ENCODE assay signal across 8 cellular contexts in the genomic region with DNA sequence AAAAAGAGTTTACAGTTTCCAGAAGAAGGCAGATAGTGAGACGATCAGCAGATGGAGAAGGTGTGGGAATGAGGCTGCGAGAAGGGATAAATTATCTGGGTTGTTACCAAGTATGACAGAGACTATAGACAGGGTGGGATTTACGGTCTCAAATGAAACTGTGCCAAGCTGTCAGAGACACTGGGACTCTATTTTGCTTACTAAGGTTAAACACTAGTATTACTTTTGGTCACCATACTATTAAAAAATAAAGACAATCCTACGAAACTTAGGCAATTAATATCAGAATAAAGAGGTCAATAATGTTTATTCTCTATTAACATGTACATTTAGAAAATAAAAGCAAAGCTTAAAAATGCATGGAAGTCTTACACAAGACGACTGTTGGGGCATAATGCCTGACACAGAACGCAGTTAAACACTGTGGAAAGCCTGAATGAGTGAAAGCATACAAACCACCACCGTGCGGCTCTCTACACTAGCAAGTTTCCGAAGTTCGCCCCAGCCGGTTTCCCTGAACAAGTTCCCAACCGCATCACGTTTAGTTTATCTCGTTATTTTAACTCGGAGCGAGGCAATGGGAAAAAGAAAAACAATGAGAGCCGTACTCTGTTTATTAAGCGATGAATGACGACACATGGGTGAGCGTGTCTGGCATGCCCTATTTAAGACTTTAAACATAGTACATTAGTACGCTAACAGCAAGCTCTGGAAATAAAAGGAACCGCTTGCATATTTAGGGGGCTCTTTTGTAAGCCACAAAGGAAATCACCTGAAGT. TPM values are rescaled to one million over a fixed set of nuclear protein-coding genes. Genes with fewer than 3 reads are reported as not detected.
DNase-seq lines count a peak whose midpoint lies in the region; ATAC-seq and TF ChIP-seq lines count a peak whose summit lies in the region.

No MANE protein-coding gene starts in this region.

- POLR2A ChIA-PET in activated CD4-positive, alpha-beta T cell treated with anti-CD3 and anti-CD28 coated beads, Interleukin-2, amount 10 ng/mL, durations not matched to agents 7 days and 5 days (lab: Charles Lee), result no interaction called here

- TF ChIP-seq POLR2A in NB4 (IDR thresholded peaks at IDR 0.05; ENCODE audit: extremely low read depth, insufficient read length), result no peak

- TF ChIP-seq CTCF in HFFc6 (IDR thresholded peaks at IDR 0.05), result no peak
- TF ChIP-seq CTCF in NB4 (IDR thresholded peaks at IDR 0.05; ENCODE audit: low read depth, low read length), result peak; percentile 17

- H3K9me3 Mint-ChIP-seq in HFFc6, result no peaks in the 10 kb centered on the region
- H3K9me3 Mint-ChIP-seq in activated CD4-positive, alpha-beta T cell treated with anti-CD3 and anti-CD28 coated beads, Interleukin-2, amount 10 ng/mL, durations not matched to agents 7 days and 5 days, result no peaks in the 10 kb centered on the region
- H3K9me3 Mint-ChIP-seq in effector memory CD8-positive, alpha-beta T cell, result no peaks in the 10 kb centered on the region

- H3K4me3 Mint-ChIP-seq in HFFc6, result peak overlapping the region; percentile 98
- peak overlapping the region; percentile 82 for H3K4me3 Mint-ChIP-seq in activated CD4-positive, alpha-beta T cell treated with anti-CD3 and anti-CD28 coated beads, Interleukin-2, amount 10 ng/mL, durations not matched to agents 7 days and 5 days
- H3K4me3 Mint-ChIP-seq in effector memory CD8-positive, alpha-beta T cell, result peak overlapping the region; percentile 88 to 91

- peak overlapping the region; percentile 87 for H3K4me3 ChIP-seq in NB4 (ENCODE audit: low read depth, low read length)

- no peaks in the 10 kb centered on the region; the same call in 1 of the 2 replicates for H3K36me3 Mint-ChIP-seq in HFFc6 (ENCODE audit: low read depth)
- H3K36me3 Mint-ChIP-seq in activated CD4-positive, alpha-beta T cell treated with anti-CD3 and anti-CD28 coated beads, Interleukin-2, amount 10 ng/mL, durations not matched to agents 7 days and 5 days (ENCODE audit: low read depth), result peaks cover 6% of the 10 kb centered on the region
- peaks cover 4% of the 10 kb centered on the region for H3K36me3 Mint-ChIP-seq in effector memory CD8-positive, alpha-beta T cell (ENCODE audit: insufficient read depth)

- peaks cover 14% of the 10 kb centered on the region for H3K4me1 Mint-ChIP-seq in HFFc6 (ENCODE audit: low read depth)
- H3K4me1 Mint-ChIP-seq in activated CD4-positive, alpha-beta T cell treated with anti-CD3 and anti-CD28 coated beads, Interleukin-2, amount 10 ng/mL, durations not matched to agents 7 days and 5 days, result peaks cover 12% of the 10 kb centered on the region
- peaks cover 7 to 10% of the 10 kb centered on the region in 2 donors for H3K4me1 Mint-ChIP-seq in effector memory CD8-positive, alpha-beta T cell (ENCODE audit: low read depth in 2 of 2)

- peak overlapping the region; percentile 68 for H3K27ac Mint-ChIP-seq in HFFc6
- peak overlapping the region; percentile 80 for H3K27ac Mint-ChIP-seq in activated CD4-positive, alpha-beta T cell treated with anti-CD3 and anti-CD28 coated beads, Interleukin-2, amount 10 ng/mL, durations not matched to agents 7 days and 5 days
- H3K27ac Mint-ChIP-seq in effector memory CD8-positive, alpha-beta T cell, result peak overlapping the region; percentile 13 to 84

- CTCF ChIA-PET in activated CD4-positive, alpha-beta T cell treated with anti-CD3 and anti-CD28 coated beads, Interleukin-2, amount 10 ng/mL, durations not matched to agents 7 days and 5 days (lab: Charles Lee), result interaction anchor here (0.5 to 1.2 kb wide), 2 partner anchors 213 to 620 kb away, joined by 4 to 6 read pairs; a partner anchor contains a TSS

- no peaks in the 10 kb centered on the region for H3K27me3 Mint-ChIP-seq in HFFc6 (ENCODE audit: insufficient read depth)
- H3K27me3 Mint-ChIP-seq in activated CD4-positive, alpha-beta T cell treated with anti-CD3 and anti-CD28 coated beads, Interleukin-2, amount 10 ng/mL, durations not matched to agents 7 days and 5 days, result peaks cover 6% of the 10 kb centered on the region
- H3K27me3 Mint-ChIP-seq in effector memory CD8-positive, alpha-beta T cell, result no peaks in the 10 kb centered on the region

- DNase-seq in NCI-H1105 treated with DMSO at 0.1 percent for 48 hours (lab: John Stamatoyannopoulos, UW) (peak; percentile 31), NCI-H1105 (lab: John Stamatoyannopoulos, UW) (no peak), HFFc6 (peak; percentile 60), NB4 (ENCODE audit: low read depth) (peak; percentile 84), lung microvascular endothelial cell (ENCODE audit: low read depth in 2 of 2) (peak; percentile 71 to 83)
- peak; percentile 40 for DNase-seq in activated CD4-positive, alpha-beta T cell treated with anti-CD3 and anti-CD28 coated beads, Interleukin-2, amount 10 ng/mL, durations not matched to agents 7 days and 5 days
- peak; percentile 1 to 27 (median 5) for DNase-seq in effector memory CD8-positive, alpha-beta T cell
- DNase-seq in stimulated activated CD8-positive, alpha-beta memory T cell treated with anti-CD3 and anti-CD28 coated beads, Interleukin-12 subunit alpha, Interleukin-12 subunit beta, amount 100 ng/mL, for 4 hours (ENCODE audit: low read depth), result peak; percentile 6

- peak; percentile 48 for ATAC-seq in effector memory CD8-positive, alpha-beta T cell (replicated peaks)

RNA-seq across cellular contexts. Expression of a gene that starts 0.9 kb away (rescaled TPM):
- total RNA-seq in HFFc6 (2021; fragmentation: NEBNext Ultra II Directional; extraction: Animal tissue kit (Norgen Biotek cat#: 25700)), result not detected
- not detected for total RNA-seq in activated CD4-positive, alpha-beta T cell treated with anti-CD3 and anti-CD28 coated beads, Interleukin-2, amount 10 ng/mL, durations not matched to agents 7 days and 5 days
- 0.22 TPM in 1 of 2 replicates, not detected in the other for total RNA-seq in lung microvascular endothelial cell
